In genomic region chr14:64928239-64929002, GRCh38 we compare ENCODE assay signal across 13 cellular contexts. TPM values are rescaled to one million over a fixed set of nuclear protein-coding genes. Genes with fewer than 3 reads are reported as not detected.
DNase-seq lines count a peak whose midpoint lies in the region; ATAC-seq and TF ChIP-seq lines count a peak whose summit lies in the region.
"Had no signal": no experiment of that assay in that cellular context is flagged by ENCODE, and none has a peak within 500 bp of the region (broad histone marks: within the 10 kb centered on the region; RNA-seq: fewer than 3 reads in every experiment).

No MANE protein-coding gene starts in this region.

- H3K36me3 ChIP-seq in GM23338 (ENCODE audit: insufficient read depth), result peaks cover 37% of the 10 kb centered on the region

- peaks cover 3% of the 10 kb centered on the region; the same call in 1 of the 2 replicates for H3F3A ChIP-seq in GM23338 (replicated peaks; ENCODE audit: low read depth)

- H3K27me3 ChIP-seq in GM23338 (ENCODE audit: insufficient read depth), result no peaks in the 10 kb centered on the region

- peaks cover 23% of the 10 kb centered on the region for H3K36me3 Mint-ChIP-seq in GM23338 (ENCODE audit: low read depth)

- no peak for DNase-seq in activated CD4-positive, CD25-positive, alpha-beta regulatory T cell treated with anti-CD3 and anti-CD28 coated beads, Interleukin-2, amount 50 U/mL, for 72 hours
- DNase-seq in GM23338 (ENCODE audit: low spot score) (no peak), NOMO-1 treated with DMSO at 0.1 percent for 48 hours (lab: John Stamatoyannopoulos, UW; ENCODE audit: unreplicated experiment) (no peak), NCI-H1048 (lab: John Stamatoyannopoulos, UW) (no peak), OCI-M1 (lab: John Stamatoyannopoulos, UW) (no peak)
- DNase-seq in Jurkat, Clone E6-1 (ENCODE audit: low read depth, low spot score), result peak; percentile 83
- DNase-seq in stimulated activated naive CD8-positive, alpha-beta T cell treated with anti-CD3 and anti-CD28 coated beads, Interleukin-15, Interleukin-2, amounts not matched to agents 100 U/mL and 50 U/mL, for 24 hours, result no peak
- DNase-seq: activated naive CD4-positive, alpha-beta T cell treated with Interleukin-2 at 50 U/mL for 16 hours; islet precursor cell had no signal

- H3K4me3 Mint-ChIP-seq in GM23338, result no peak overlapping the region
- H3K4me3 Mint-ChIP-seq: T-helper 2 cell treated with Interferon-gamma antibody and Interleukin-4, amounts not matched to agents 5 μg/mL and 100 μg/mL, for 36 hours had no signal

- no peaks in the 10 kb centered on the region for H3K4me1 Mint-ChIP-seq in GM23338

- H3K79me2 ChIP-seq in GM23338 (replicated peaks; ENCODE audit: insufficient read depth), result no peaks in the 10 kb centered on the region

- no peak overlapping the region for H3K27ac Mint-ChIP-seq in GM23338
- H3K27ac Mint-ChIP-seq: T-helper 2 cell treated with Interferon-gamma antibody and Interleukin-4, amounts not matched to agents 5 μg/mL and 100 μg/mL, for 36 hours had no signal

- H2AFZ ChIP-seq in GM23338, result no peak overlapping the region

- no peak overlapping the region for H3K4me2 ChIP-seq in GM23338

- peak; percentile 56 to 63 for ATAC-seq in activated CD4-positive, CD25-positive, alpha-beta regulatory T cell treated with anti-CD3 and anti-CD28 coated beads, Interleukin-2, amount 50 U/mL, for 24 hours
- no peak for ATAC-seq in GM23338
- ATAC-seq in stimulated activated naive CD8-positive, alpha-beta T cell treated with anti-CD3 and anti-CD28 coated beads, Interleukin-15, Interleukin-2, amounts not matched to agents 100 U/mL and 50 U/mL, for 24 hours, result peak; percentile 68

- H3K27ac ChIP-seq in GM23338 (ENCODE audit: low read depth), result peak overlapping the region; percentile 60
- H3K27ac ChIP-seq: 22Rv1 had no signal

- no peaks in the 10 kb centered on the region for H3K9me3 Mint-ChIP-seq in GM23338
- H3K9me3 Mint-ChIP-seq: T-helper 2 cell treated with Interferon-gamma antibody and Interleukin-4, amounts not matched to agents 5 μg/mL and 100 μg/mL, for 36 hours had no signal

- no peaks in the 10 kb centered on the region for H3K27me3 Mint-ChIP-seq in GM23338 (ENCODE audit: insufficient read depth, low read depth, poor library complexity)

- H4K20me1 ChIP-seq in GM23338 (replicated peaks; ENCODE audit: insufficient read depth), result no peaks in the 10 kb centered on the region

- H3K4me3 ChIP-seq in GM23338, result no peak overlapping the region
- H3K4me3 ChIP-seq in Jurkat, Clone E6-1 (ENCODE audit: low read length), result no peak overlapping the region

- H3K9me2 ChIP-seq in GM23338 (ENCODE audit: insufficient read depth), result no peaks in the 10 kb centered on the region

- H3K4me1 ChIP-seq in GM23338 (ENCODE audit: insufficient read depth), result no peaks in the 10 kb centered on the region

- TF ChIP-seq CTCF in GM23338 (conservative IDR thresholded peaks at IDR 0.05; ENCODE audit: low read depth in 2 of 2), result no peak

TF ChIP-seq in GM23338, 12 proteins besides CTCF, POLR2A, EP300 and RAD21 (continues in another document):
- no peak for TF ChIP-seq STAT1 (IDR thresholded peaks at IDR 0.05; ENCODE audit: unreplicated experiment)
- no peak for TF ChIP-seq JUNB (IDR thresholded peaks at IDR 0.05; ENCODE audit: unreplicated experiment)
- no peak for TF ChIP-seq ZNF331 (CRISPR knock-in tag; IDR thresholded peaks at IDR 0.05; ENCODE audit: low read depth)
- TF ChIP-seq EZH2 (IDR thresholded peaks at IDR 0.05; ENCODE audit: low read depth, unreplicated experiment), result no peak
- no peak for TF ChIP-seq ZNF462 (CRISPR knock-in tag; IDR thresholded peaks at IDR 0.05)
- no peak for TF ChIP-seq CREB1 (CRISPR knock-in tag; IDR thresholded peaks at IDR 0.05; ENCODE audit: low read depth)
- no peak for TF ChIP-seq ETS1 (IDR thresholded peaks at IDR 0.05)
- no peak for TF ChIP-seq EZH2phosphoT487 (IDR thresholded peaks at IDR 0.05; ENCODE audit: unreplicated experiment)
- TF ChIP-seq ZNF114 (CRISPR knock-in tag; IDR thresholded peaks at IDR 0.05), result no peak

RNA-seq across cellular contexts. Expression of gene GPX2, which starts 14.1 kb away (rescaled TPM):
- 1.8 and 2.2 TPM in 2 replicates for total RNA-seq in GM23338 (2014; rRNA removed; shearing (Covaris generic))
- 0.78 TPM in 2 replicates for polyA plus RNA-seq in GM23338 (2016; fragmentation: Nextera tagmentation; extraction: Ambion mirVana)
- polyA plus RNA-seq in Jurkat, Clone E6-1 (2012; ENCODE audit: insufficient read depth, insufficient read length), result not detected
- total RNA-seq: osteoblast had no signal

RNA-seq across cellular contexts. Expression of gene CHURC1, which starts 14.2 kb away (rescaled TPM):
- total RNA-seq in GM23338 (2014; rRNA removed; shearing (Covaris generic)), result 24.7 and 42.0 TPM in 2 replicates
- polyA plus RNA-seq in GM23338 (2016; fragmentation: Nextera tagmentation; extraction: Ambion mirVana), result 218 and 225 TPM in 2 replicates
- polyA plus RNA-seq in Jurkat, Clone E6-1 (2012; ENCODE audit: insufficient read depth, insufficient read length), result 128 TPM

RNA-seq across cellular contexts. Expression of gene RAB15, which starts 43.7 kb away (rescaled TPM):
- total RNA-seq in GM23338 (2014; rRNA removed; shearing (Covaris generic)), result 43.3 and 47.3 TPM in 2 replicates
- 17.4 and 20.0 TPM in 2 replicates for polyA plus RNA-seq in GM23338 (2016; fragmentation: Nextera tagmentation; extraction: Ambion mirVana)
- 70.5 TPM for polyA plus RNA-seq in Jurkat, Clone E6-1 (2012; ENCODE audit: insufficient read depth, insufficient read length)

RNA-seq across cellular contexts. Expression of gene SPTB, which starts 48.7 kb away (rescaled TPM):
- total RNA-seq in GM23338 (2014; rRNA removed; shearing (Covaris generic)), result 1.9 and 2.4 TPM in 2 replicates
- 0.80 and 1.1 TPM in 2 replicates for polyA plus RNA-seq in GM23338 (2016; fragmentation: Nextera tagmentation; extraction: Ambion mirVana)
- polyA plus RNA-seq in Jurkat, Clone E6-1 (2012; ENCODE audit: insufficient read depth, insufficient read length), result 2.5 TPM

RNA-seq across cellular contexts. Expression of gene FNTB, which starts 58.3 kb away (rescaled TPM):
- total RNA-seq in GM23338 (2014; rRNA removed; shearing (Covaris generic)), result 10.7 and 12.5 TPM in 2 replicates
- 7.8 and 8.6 TPM in 2 replicates for polyA plus RNA-seq in GM23338 (2016; fragmentation: Nextera tagmentation; extraction: Ambion mirVana)
- polyA plus RNA-seq in Jurkat, Clone E6-1 (2012; ENCODE audit: insufficient read depth, insufficient read length), result 23.7 TPM
